In genomic region chr11:66592457-66593302, GRCh38 we compare ENCODE assay signal across 8 cellular contexts. TPM values are rescaled to one million over a fixed set of nuclear protein-coding genes. Genes with fewer than 3 reads are reported as not detected.
A peak's percentile ranks its signal among the peaks of the same experiment; 100 is the strongest.
DNase-seq lines count a peak whose midpoint lies in the region; ATAC-seq and TF ChIP-seq lines count a peak whose summit lies in the region.

A gene with protein sequence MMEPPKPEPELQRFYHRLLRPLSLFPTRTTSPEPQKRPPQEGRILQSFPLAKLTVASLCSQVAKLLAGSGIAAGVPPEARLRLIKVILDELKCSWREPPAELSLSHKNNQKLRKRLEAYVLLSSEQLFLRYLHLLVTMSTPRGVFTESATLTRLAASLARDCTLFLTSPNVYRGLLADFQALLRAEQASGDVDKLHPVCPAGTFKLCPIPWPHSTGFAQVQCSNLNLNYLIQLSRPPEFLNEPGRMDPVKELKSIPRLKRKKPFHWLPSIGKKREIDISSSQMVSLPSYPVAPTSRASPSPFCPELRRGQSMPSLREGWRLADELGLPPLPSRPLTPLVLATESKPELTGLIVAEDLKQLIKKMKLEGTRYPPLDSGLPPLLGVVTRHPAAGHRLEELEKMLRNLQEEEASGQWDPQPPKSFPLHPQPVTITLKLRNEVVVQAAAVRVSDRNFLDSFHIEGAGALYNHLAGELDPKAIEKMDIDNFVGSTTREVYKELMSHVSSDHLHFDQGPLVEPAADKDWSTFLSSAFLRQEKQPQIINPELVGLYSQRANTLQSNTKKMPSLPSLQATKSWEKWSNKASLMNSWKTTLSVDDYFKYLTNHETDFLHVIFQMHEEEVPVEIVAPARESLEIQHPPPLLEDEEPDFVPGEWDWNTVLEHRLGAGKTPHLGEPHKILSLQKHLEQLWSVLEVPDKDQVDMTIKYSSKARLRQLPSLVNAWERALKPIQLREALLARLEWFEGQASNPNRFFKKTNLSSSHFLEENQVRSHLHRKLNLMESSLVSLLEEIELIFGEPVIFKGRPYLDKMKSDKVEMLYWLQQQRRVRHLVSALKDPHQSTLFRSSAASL (minus strand): TSS chr11:66593063. CDS start chr11:66593015, 48 bp downstream.
Gene CCS, plus strand, starts transcription at chr11:66593185. Its CDS starts 77 bp downstream, at chr11:66593262.

- H3K4me3 Mint-ChIP-seq in central memory CD8-positive, alpha-beta T cell: peak within 1 kb of the TSS; percentile 100

- DNase-seq in AG20443 (ENCODE audit: low spot score) (peak; percentile 100), NCI-H226 (peak; percentile 83), kidney epithelial cell (ENCODE audit: low read depth) (peak; percentile 75)
- DNase-seq in activated CD4-positive, CD25-positive, alpha-beta regulatory T cell treated with anti-CD3 and anti-CD28 coated beads, Interleukin-2, amount 50 U/mL, for 16 hours (ENCODE audit: low read depth, low spot score): peak; percentile 97
- peak; percentile 94 to 96 for DNase-seq in central memory CD8-positive, alpha-beta T cell (ENCODE audit: low spot score in 2 of 2)
- peak; percentile 97 to 98 for DNase-seq in stimulated activated CD4-positive, alpha-beta T cell treated with anti-CD3 and anti-CD28 coated beads, Interleukin-15, amount 100 ng/mL, for 48 hours (ENCODE audit: low read depth in 2 of 2)

- H3K9me3 Mint-ChIP-seq in central memory CD8-positive, alpha-beta T cell: no peaks in the 10 kb centered on the region

- no peaks in the 10 kb centered on the region for H3K27me3 Mint-ChIP-seq in central memory CD8-positive, alpha-beta T cell

- H3K27me3 ChIP-seq in kidney epithelial cell (ENCODE audit: control insufficient read depth, insufficient read depth, low read length): no peaks in the 10 kb centered on the region

- H3K4me3 ChIP-seq in kidney epithelial cell (ENCODE audit: low read depth, low read length): peak within 1 kb of the TSS; percentile 75

- peak; percentile 72 for TF ChIP-seq CTCF in kidney epithelial cell (IDR thresholded peaks at IDR 0.05; ENCODE audit: insufficient read depth, low read length, poor library complexity, severe bottlenecking)

- H3K27ac Mint-ChIP-seq in central memory CD8-positive, alpha-beta T cell (ENCODE audit: low read depth): peak within 1 kb of the TSS; percentile 99

- ATAC-seq in GM19023 (IDR thresholded peaks at IDR 0.05; ENCODE audit: unreplicated experiment) (peak; percentile 95), HG03196 (IDR thresholded peaks at IDR 0.05; ENCODE audit: unreplicated experiment) (peak; percentile 83)
- ATAC-seq in central memory CD8-positive, alpha-beta T cell (replicated peaks; ENCODE audit: extremely low read depth, poor library complexity, severe bottlenecking): peak; percentile 94

- peaks cover 36% of the 10 kb centered on the region for H3K4me1 Mint-ChIP-seq in central memory CD8-positive, alpha-beta T cell

- no peaks in the 10 kb centered on the region for H3K36me3 ChIP-seq in kidney epithelial cell (ENCODE audit: control insufficient read depth, insufficient read depth, low read length)

- peaks cover 17% of the 10 kb centered on the region for H3K36me3 Mint-ChIP-seq in central memory CD8-positive, alpha-beta T cell (ENCODE audit: insufficient read depth)

RNA-seq across cellular contexts. Expression of the first gene that starts in this region (rescaled TPM):
- total RNA-seq in kidney epithelial cell: 0.58 and 0.75 TPM in 2 replicates

RNA-seq across cellular contexts. Expression of gene CCS, which starts in this region (rescaled TPM):
- total RNA-seq in kidney epithelial cell: 20.6 and 21.8 TPM in 2 replicates

Comparison
In these comparisons a context has a peak if more than half of its experiments do, and no peak if none do; other contexts are left out.
1. Peak in every context shown above with its lines: DNase-seq, ATAC-seq and H3K4me3 ChIP-seq.